2 cellular contexts compared by ENCODE assay signal in the genomic region with DNA sequence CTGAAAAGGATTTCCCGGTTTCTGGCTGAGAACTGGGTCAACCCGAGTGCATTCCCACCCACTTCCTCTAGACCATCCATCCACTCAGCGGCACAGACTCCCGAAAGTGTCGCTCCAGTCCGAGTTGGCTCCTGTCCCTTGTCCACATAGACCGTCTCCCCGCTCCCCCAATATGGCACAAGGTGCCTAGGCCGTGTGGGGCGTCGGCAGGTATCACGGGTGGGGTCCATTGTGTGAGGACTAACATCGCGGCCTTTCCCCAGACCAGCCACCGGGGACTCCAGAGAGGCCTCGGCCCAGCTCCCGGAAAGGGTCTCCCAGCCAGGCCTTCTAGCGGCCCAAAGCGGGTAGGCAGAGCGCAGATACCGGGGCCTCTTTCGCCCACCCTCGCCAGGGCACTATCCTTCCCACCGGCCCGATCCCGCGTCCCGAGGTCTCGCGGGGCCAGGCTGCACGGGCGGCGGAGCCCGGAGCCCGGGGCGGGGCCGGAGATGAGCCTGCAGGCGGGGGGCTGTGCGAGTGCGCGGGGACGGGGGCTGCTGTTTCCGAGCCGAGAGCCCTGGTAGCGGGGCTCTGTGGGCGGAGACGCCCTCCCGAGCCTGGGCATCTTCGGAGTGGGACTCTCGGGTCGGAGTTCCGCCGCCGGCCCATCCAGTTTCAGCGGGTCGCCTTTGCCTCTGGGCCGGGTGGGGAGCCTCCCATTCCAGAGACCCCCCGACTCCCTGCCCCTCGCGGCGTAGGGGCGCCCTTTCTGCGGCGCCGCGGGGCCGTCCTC.
TF ChIP-seq lines count a peak whose summit lies in the region.

No MANE protein-coding gene starts in this region.

TF ChIP-seq in HEK293, 187 proteins besides CTCF, POLR2A, EP300 and RAD21 (continued from another document):
- TF ChIP-seq, protein P1, sequence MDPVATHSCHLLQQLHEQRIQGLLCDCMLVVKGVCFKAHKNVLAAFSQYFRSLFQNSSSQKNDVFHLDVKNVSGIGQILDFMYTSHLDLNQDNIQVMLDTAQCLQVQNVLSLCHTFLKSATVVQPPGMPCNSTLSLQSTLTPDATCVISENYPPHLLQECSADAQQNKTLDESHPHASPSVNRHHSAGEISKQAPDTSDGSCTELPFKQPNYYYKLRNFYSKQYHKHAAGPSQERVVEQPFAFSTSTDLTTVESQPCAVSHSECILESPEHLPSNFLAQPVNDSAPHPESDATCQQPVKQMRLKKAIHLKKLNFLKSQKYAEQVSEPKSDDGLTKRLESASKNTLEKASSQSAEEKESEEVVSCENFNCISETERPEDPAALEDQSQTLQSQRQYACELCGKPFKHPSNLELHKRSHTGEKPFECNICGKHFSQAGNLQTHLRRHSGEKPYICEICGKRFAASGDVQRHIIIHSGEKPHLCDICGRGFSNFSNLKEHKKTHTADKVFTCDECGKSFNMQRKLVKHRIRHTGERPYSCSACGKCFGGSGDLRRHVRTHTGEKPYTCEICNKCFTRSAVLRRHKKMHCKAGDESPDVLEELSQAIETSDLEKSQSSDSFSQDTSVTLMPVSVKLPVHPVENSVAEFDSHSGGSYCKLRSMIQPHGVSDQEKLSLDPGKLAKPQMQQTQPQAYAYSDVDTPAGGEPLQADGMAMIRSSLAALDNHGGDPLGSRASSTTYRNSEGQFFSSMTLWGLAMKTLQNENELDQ (tag by site-specific recombination; IDR thresholded peaks at IDR 0.05; ENCODE audit: low read depth), result no peak
- peak; percentile 55; the same call in 1 of the 2 replicates for TF ChIP-seq ZNF335 (tag by site-specific recombination; conservative IDR thresholded peaks at IDR 0.05)
- no peak for TF ChIP-seq ZSCAN4 (tag by site-specific recombination; IDR thresholded peaks at IDR 0.05)
- TF ChIP-seq ZNF660 (tag by site-specific recombination; IDR thresholded peaks at IDR 0.05), result no peak
- TF ChIP-seq, protein P2, sequence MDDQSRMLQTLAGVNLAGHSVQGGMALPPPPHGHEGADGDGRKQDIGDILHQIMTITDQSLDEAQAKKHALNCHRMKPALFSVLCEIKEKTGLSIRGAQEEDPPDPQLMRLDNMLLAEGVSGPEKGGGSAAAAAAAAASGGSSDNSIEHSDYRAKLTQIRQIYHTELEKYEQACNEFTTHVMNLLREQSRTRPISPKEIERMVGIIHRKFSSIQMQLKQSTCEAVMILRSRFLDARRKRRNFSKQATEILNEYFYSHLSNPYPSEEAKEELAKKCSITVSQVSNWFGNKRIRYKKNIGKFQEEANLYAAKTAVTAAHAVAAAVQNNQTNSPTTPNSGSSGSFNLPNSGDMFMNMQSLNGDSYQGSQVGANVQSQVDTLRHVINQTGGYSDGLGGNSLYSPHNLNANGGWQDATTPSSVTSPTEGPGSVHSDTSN (CRISPR knock-in tag; IDR thresholded peaks at IDR 0.05), result 0 out of 2 replicates have a peak, but pooled peaks have one; percentile 12
- TF ChIP-seq ZBTB20 (tag by site-specific recombination; IDR thresholded peaks at IDR 0.05), result peak; percentile 61; the same call in 1 of the 2 replicates
- TF ChIP-seq SP2 (tag by site-specific recombination; IDR thresholded peaks at IDR 0.05), result peak; percentile 52
- no peak for TF ChIP-seq KLF10 (tag by site-specific recombination; IDR thresholded peaks at IDR 0.05)

TF ChIP-seq in HepG2, 621 proteins besides CTCF, POLR2A, EP300 and RAD21 (continued from another document):
- no peak for TF ChIP-seq ZBTB39 (CRISPR knock-in tag; IDR thresholded peaks at IDR 0.05)
- no peak for TF ChIP-seq TOPORS (CRISPR knock-in tag; IDR thresholded peaks at IDR 0.05)
- TF ChIP-seq REPIN1 (CRISPR knock-in tag; IDR thresholded peaks at IDR 0.05; ENCODE audit: borderline replicate concordance, low read depth), result no peak
- no peak for TF ChIP-seq SYNCRIP (IDR thresholded peaks at IDR 0.05; ENCODE audit: insufficient read depth, low read depth, low read length)
- TF ChIP-seq DRAP1 (CRISPR knock-in tag; IDR thresholded peaks at IDR 0.05), result no peak
- TF ChIP-seq, protein P3, sequence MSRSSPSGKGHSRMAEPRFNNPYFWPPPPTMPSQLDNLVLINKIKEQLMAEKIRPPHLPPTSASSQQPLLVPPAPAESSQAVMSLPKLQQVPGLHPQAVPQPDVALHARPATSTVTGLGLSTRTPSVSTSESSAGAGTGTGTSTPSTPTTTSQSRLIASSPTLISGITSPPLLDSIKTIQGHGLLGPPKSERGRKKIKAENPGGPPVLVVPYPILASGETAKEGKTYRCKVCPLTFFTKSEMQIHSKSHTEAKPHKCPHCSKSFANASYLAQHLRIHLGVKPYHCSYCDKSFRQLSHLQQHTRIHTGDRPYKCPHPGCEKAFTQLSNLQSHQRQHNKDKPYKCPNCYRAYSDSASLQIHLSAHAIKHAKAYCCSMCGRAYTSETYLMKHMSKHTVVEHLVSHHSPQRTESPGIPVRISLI (CRISPR knock-in tag; IDR thresholded peaks at IDR 0.05; ENCODE audit: borderline replicate concordance), result no peak
- TF ChIP-seq FOXK2 (IDR thresholded peaks at IDR 0.05), result no peak
- 0 out of 2 replicates have a peak, but pooled peaks have one; percentile 45 for TF ChIP-seq ZNF776 (CRISPR knock-in tag; IDR thresholded peaks at IDR 0.05)
- TF ChIP-seq ZFP90 (CRISPR knock-in tag; IDR thresholded peaks at IDR 0.05; ENCODE audit: borderline replicate concordance), result no peak
- TF ChIP-seq ATF2 (CRISPR knock-in tag; IDR thresholded peaks at IDR 0.05), result no peak
- TF ChIP-seq ELF4 (CRISPR knock-in tag; IDR thresholded peaks at IDR 0.05; ENCODE audit: borderline replicate concordance), result no peak
- TF ChIP-seq ZNF563 (CRISPR knock-in tag; IDR thresholded peaks at IDR 0.05), result 0 out of 2 replicates have a peak, but pooled peaks have one; percentile 43
- TF ChIP-seq KAT8 (CRISPR knock-in tag; IDR thresholded peaks at IDR 0.05), result no peak
- peak; percentile 53 for TF ChIP-seq ZNF687 (CRISPR knock-in tag; IDR thresholded peaks at IDR 0.05)
- TF ChIP-seq BCL6 (CRISPR knock-in tag; IDR thresholded peaks at IDR 0.05), result no peak
- no peak for TF ChIP-seq E2F5 (CRISPR knock-in tag; conservative IDR thresholded peaks at IDR 0.05)
- no peak for TF ChIP-seq ZBTB10 (CRISPR knock-in tag; IDR thresholded peaks at IDR 0.05; ENCODE audit: borderline replicate concordance)
- peak; percentile 34; the same call in 1 of the 2 replicates for TF ChIP-seq PHF8 (CRISPR knock-in tag; IDR thresholded peaks at IDR 0.05)
- TF ChIP-seq STAT5B (CRISPR knock-in tag; IDR thresholded peaks at IDR 0.05), result no peak
- TF ChIP-seq SOX5 (CRISPR knock-in tag; IDR thresholded peaks at IDR 0.05; ENCODE audit: borderline replicate concordance), result no peak
- TF ChIP-seq TBP (CRISPR knock-in tag; IDR thresholded peaks at IDR 0.05), result no peak
